Comparison of ENCODE assay signal across 1 cellular context in the genomic region with DNA sequence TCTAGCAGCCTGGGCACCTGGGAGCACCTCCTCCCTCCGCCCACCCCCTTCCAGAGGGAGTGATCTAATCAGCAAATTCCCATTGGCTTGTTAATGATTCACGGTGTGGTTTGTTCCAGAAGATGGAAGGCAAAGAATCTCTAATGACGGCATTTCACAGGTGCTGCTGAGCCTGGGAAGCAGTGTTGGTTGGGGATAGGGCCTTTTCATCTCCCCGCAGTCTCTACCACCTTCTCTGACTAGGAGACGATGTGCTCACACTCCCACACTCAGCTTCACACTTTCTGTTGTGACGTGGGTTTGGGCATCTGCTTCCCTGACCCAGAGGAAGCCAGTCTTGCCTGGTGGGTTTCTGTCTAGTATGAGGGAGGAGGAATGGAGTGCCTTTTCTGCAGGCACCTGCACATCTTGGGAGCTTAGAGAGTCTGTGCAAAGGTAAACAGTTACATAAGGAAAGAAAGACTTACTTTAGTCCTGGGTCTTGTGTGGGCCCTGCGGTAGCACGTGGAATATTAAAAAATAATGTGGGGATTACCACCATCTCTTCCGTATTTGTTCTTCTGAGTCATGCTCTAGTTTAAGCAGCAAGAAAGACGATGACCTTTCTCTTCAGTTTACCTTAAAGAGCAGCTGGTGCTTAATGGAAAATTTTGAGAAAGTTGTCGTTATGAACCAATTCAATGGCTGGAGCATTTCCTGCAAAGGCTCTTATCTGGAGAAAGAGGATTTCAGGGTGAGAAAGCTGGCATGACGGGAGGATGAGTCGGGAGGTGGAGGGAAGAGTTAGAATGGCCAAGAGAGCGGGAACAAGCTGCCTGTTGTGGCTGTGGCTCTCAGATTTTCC.
TF ChIP-seq lines count a peak whose summit lies in the region.

No MANE protein-coding gene starts in this region.

TF ChIP-seq in HepG2, 621 proteins besides CTCF, POLR2A, EP300 and RAD21 (continued from another document and continues in another):
- TF ChIP-seq ZBTB40 (IDR thresholded peaks at IDR 0.05) (no peak), ZBTB40 (CRISPR knock-in tag; IDR thresholded peaks at IDR 0.05) (no peak), ASH2L (IDR thresholded peaks at IDR 0.05; ENCODE audit: insufficient read length, low read depth, low read length) (peak; percentile 22), PHF21A (CRISPR knock-in tag; IDR thresholded peaks at IDR 0.05) (peak; percentile 30; the same call in 1 of the 2 replicates), KAT8 (CRISPR knock-in tag; IDR thresholded peaks at IDR 0.05) (peak; percentile 40; the same call in 1 of the 2 replicates), ELF4 (CRISPR knock-in tag; IDR thresholded peaks at IDR 0.05; ENCODE audit: borderline replicate concordance) (no peak), SOX13 (IDR thresholded peaks at IDR 0.05) (no peak), SOX13 (CRISPR knock-in tag; conservative IDR thresholded peaks at IDR 0.05 in 1 of 2, IDR thresholded peaks at IDR 0.05 in 1 of 2) (peak in 1 of 2 experiments; percentile 4; a peak in 2 of 4 replicates), JUNB (CRISPR knock-in tag; IDR thresholded peaks at IDR 0.05; ENCODE audit: borderline replicate concordance) (0 out of 2 replicates have a peak, but pooled peaks have one; percentile 8), NFYC (CRISPR knock-in tag; IDR thresholded peaks at IDR 0.05) (peak; percentile 33; the same call in 1 of the 2 replicates), CREB1 (IDR thresholded peaks at IDR 0.05) (peak; percentile 68), CREB1 (CRISPR knock-in tag; IDR thresholded peaks at IDR 0.05) (no peak), ZBTB3 (CRISPR knock-in tag; IDR thresholded peaks at IDR 0.05; ENCODE audit: borderline replicate concordance, low read depth) (no peak), ETV6 (CRISPR knock-in tag; conservative IDR thresholded peaks at IDR 0.05) (no peak; the same call in 1 of the 2 replicates), GTF3A (CRISPR knock-in tag; conservative IDR thresholded peaks at IDR 0.05) (0 out of 2 replicates have a peak, but pooled peaks have one; percentile 20), MAFG (CRISPR knock-in tag; IDR thresholded peaks at IDR 0.05) (no peak)
- TF ChIP-seq, protein P1, sequence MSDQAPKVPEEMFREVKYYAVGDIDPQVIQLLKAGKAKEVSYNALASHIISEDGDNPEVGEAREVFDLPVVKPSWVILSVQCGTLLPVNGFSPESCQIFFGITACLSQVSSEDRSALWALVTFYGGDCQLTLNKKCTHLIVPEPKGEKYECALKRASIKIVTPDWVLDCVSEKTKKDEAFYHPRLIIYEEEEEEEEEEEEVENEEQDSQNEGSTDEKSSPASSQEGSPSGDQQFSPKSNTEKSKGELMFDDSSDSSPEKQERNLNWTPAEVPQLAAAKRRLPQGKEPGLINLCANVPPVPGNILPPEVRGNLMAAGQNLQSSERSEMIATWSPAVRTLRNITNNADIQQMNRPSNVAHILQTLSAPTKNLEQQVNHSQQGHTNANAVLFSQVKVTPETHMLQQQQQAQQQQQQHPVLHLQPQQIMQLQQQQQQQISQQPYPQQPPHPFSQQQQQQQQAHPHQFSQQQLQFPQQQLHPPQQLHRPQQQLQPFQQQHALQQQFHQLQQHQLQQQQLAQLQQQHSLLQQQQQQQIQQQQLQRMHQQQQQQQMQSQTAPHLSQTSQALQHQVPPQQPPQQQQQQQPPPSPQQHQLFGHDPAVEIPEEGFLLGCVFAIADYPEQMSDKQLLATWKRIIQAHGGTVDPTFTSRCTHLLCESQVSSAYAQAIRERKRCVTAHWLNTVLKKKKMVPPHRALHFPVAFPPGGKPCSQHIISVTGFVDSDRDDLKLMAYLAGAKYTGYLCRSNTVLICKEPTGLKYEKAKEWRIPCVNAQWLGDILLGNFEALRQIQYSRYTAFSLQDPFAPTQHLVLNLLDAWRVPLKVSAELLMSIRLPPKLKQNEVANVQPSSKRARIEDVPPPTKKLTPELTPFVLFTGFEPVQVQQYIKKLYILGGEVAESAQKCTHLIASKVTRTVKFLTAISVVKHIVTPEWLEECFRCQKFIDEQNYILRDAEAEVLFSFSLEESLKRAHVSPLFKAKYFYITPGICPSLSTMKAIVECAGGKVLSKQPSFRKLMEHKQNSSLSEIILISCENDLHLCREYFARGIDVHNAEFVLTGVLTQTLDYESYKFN (CRISPR knock-in tag; conservative IDR thresholded peaks at IDR 0.05) = 0 out of 2 replicates have a peak, but pooled peaks have one; percentile 28
- TF ChIP-seq, protein P2, sequence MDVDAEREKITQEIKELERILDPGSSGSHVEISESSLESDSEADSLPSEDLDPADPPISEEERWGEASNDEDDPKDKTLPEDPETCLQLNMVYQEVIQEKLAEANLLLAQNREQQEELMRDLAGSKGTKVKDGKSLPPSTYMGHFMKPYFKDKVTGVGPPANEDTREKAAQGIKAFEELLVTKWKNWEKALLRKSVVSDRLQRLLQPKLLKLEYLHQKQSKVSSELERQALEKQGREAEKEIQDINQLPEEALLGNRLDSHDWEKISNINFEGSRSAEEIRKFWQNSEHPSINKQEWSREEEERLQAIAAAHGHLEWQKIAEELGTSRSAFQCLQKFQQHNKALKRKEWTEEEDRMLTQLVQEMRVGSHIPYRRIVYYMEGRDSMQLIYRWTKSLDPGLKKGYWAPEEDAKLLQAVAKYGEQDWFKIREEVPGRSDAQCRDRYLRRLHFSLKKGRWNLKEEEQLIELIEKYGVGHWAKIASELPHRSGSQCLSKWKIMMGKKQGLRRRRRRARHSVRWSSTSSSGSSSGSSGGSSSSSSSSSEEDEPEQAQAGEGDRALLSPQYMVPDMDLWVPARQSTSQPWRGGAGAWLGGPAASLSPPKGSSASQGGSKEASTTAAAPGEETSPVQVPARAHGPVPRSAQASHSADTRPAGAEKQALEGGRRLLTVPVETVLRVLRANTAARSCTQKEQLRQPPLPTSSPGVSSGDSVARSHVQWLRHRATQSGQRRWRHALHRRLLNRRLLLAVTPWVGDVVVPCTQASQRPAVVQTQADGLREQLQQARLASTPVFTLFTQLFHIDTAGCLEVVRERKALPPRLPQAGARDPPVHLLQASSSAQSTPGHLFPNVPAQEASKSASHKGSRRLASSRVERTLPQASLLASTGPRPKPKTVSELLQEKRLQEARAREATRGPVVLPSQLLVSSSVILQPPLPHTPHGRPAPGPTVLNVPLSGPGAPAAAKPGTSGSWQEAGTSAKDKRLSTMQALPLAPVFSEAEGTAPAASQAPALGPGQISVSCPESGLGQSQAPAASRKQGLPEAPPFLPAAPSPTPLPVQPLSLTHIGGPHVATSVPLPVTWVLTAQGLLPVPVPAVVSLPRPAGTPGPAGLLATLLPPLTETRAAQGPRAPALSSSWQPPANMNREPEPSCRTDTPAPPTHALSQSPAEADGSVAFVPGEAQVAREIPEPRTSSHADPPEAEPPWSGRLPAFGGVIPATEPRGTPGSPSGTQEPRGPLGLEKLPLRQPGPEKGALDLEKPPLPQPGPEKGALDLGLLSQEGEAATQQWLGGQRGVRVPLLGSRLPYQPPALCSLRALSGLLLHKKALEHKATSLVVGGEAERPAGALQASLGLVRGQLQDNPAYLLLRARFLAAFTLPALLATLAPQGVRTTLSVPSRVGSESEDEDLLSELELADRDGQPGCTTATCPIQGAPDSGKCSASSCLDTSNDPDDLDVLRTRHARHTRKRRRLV (CRISPR knock-in tag; IDR thresholded peaks at IDR 0.05) = no peak
- TF ChIP-seq, protein P3, sequence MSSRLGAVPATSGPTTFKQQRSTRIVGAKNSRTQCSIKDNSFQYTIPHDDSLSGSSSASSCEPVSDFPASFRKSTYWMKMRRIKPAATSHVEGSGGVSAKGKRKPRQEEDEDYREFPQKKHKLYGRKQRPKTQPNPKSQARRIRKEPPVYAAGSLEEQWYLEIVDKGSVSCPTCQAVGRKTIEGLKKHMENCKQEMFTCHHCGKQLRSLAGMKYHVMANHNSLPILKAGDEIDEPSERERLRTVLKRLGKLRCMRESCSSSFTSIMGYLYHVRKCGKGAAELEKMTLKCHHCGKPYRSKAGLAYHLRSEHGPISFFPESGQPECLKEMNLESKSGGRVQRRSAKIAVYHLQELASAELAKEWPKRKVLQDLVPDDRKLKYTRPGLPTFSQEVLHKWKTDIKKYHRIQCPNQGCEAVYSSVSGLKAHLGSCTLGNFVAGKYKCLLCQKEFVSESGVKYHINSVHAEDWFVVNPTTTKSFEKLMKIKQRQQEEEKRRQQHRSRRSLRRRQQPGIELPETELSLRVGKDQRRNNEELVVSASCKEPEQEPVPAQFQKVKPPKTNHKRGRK (CRISPR knock-in tag; IDR thresholded peaks at IDR 0.05) = no peak
- TF ChIP-seq, protein P4, sequence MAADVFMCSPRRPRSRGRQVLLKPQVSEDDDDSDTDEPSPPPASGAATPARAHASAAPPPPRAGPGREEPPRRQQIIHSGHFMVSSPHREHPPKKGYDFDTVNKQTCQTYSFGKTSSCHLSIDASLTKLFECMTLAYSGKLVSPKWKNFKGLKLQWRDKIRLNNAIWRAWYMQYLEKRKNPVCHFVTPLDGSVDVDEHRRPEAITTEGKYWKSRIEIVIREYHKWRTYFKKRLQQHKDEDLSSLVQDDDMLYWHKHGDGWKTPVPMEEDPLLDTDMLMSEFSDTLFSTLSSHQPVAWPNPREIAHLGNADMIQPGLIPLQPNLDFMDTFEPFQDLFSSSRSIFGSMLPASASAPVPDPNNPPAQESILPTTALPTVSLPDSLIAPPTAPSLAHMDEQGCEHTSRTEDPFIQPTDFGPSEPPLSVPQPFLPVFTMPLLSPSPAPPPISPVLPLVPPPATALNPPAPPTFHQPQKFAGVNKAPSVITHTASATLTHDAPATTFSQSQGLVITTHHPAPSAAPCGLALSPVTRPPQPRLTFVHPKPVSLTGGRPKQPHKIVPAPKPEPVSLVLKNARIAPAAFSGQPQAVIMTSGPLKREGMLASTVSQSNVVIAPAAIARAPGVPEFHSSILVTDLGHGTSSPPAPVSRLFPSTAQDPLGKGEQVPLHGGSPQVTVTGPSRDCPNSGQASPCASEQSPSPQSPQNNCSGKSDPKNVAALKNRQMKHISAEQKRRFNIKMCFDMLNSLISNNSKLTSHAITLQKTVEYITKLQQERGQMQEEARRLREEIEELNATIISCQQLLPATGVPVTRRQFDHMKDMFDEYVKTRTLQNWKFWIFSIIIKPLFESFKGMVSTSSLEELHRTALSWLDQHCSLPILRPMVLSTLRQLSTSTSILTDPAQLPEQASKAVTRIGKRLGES (CRISPR knock-in tag; IDR thresholded peaks at IDR 0.05; ENCODE audit: borderline replicate concordance) = no peak
